In genomic region chr11:107265591-107265990, GRCh38 we compare ENCODE assay signal across 28 cellular contexts.
"Had no signal": no experiment of that assay in that cellular context is flagged by ENCODE, and none has a peak within 500 bp of the region (broad histone marks: within the 10 kb centered on the region; RNA-seq: fewer than 3 reads in every experiment).

No MANE protein-coding gene starts in this region.

- H2AFZ ChIP-seq: hepatocyte, neural progenitor cell, parathyroid adenoma had no signal

- H3K36me3 ChIP-seq: heart right ventricle, left lung, lower lobe of right lung, neural progenitor cell, neutrophil, right atrium auricular region, right lobe of liver, tibial nerve, vagina had no signal

- H3K9me3 Mint-ChIP-seq: naive B cell; nephron progenitor cell; neural progenitor cell; stimulated activated naive CD8-positive, alpha-beta T cell treated with anti-CD3 and anti-CD28 coated beads, Interleukin-15, Interleukin-2, amounts not matched to agents 100 ng/mL and 50 ng/mL, for 24 hours; type B pancreatic cell had no signal

- H3K27ac ChIP-seq: heart right ventricle, hepatocyte, left lung, lower lobe of right lung, neural progenitor cell, neutrophil, parathyroid adenoma, psoas muscle, right atrium auricular region, right lobe of liver, tibial nerve, vagina had no signal

- H3K4me3 Mint-ChIP-seq: naive B cell; natural killer cell; nephron progenitor cell; neural progenitor cell; stimulated activated naive CD8-positive, alpha-beta T cell treated with anti-CD3 and anti-CD28 coated beads, Interleukin-15, Interleukin-2, amounts not matched to agents 100 ng/mL and 50 ng/mL, for 24 hours; type B pancreatic cell had no signal

- H3K36me3 Mint-ChIP-seq: naive B cell, natural killer cell, neural progenitor cell, type B pancreatic cell had no signal

- ATAC-seq: heart right ventricle, left colon, left lung, lower lobe of right lung, natural killer cell, psoas muscle, right lobe of liver had no signal

- DNase-seq: heart right ventricle; kidney; left colon; left lung; lower lobe of right lung; mammary epithelial cell; mesenchymal stem cell; naive B cell; natural killer cell; nephron progenitor cell; occipital lobe; psoas muscle; right lobe of liver; stimulated activated CD4-positive, alpha-beta T cell treated with anti-CD3 and anti-CD28 coated beads, Interleukin-12 subunit alpha, Interleukin-12 subunit beta, amount 100 ng/mL, for 4 hours; stimulated activated CD4-positive, alpha-beta T cell treated with anti-CD3 and anti-CD28 coated beads, Interleukin-15, amount 100 ng/mL, for 24 hours; stimulated activated CD4-positive, alpha-beta T cell treated with anti-CD3 and anti-CD28 coated beads, Interleukin-2, amount 100 ng/mL, for 24 hours; stimulated activated CD4-positive, alpha-beta T cell treated with anti-CD3 and anti-CD28 coated beads, Interleukin-4, amount 100 ng/mL, for 1 hour; stimulated activated naive CD4-positive, alpha-beta T cell had no signal

- H3K4me1 Mint-ChIP-seq: naive B cell, natural killer cell, neural progenitor cell had no signal

- H3K9me3 ChIP-seq: heart right ventricle, left lung, lower lobe of right lung, neutrophil, psoas muscle, right atrium auricular region, right lobe of liver, tibial nerve, vagina had no signal

- H3K4me3 ChIP-seq: heart right ventricle, hepatocyte, left lung, lower lobe of right lung, neural progenitor cell, psoas muscle, right atrium auricular region, right lobe of liver, smooth muscle cell, tibial nerve, vagina had no signal

- H3K27me3 Mint-ChIP-seq: stimulated activated naive CD8-positive, alpha-beta T cell treated with anti-CD3 and anti-CD28 coated beads, Interleukin-15, Interleukin-2, amounts not matched to agents 100 ng/mL and 50 ng/mL, for 24 hours had no signal

- H3K79me2 ChIP-seq: hepatocyte, parathyroid adenoma had no signal

- H3K4me1 ChIP-seq: heart right ventricle, left lung, lower lobe of right lung, parathyroid adenoma, psoas muscle, right atrium auricular region, right lobe of liver, tibial nerve, vagina had no signal

- H3K27ac Mint-ChIP-seq: natural killer cell; nephron progenitor cell; neural progenitor cell; stimulated activated naive CD8-positive, alpha-beta T cell treated with anti-CD3 and anti-CD28 coated beads, Interleukin-15, Interleukin-2, amounts not matched to agents 100 ng/mL and 50 ng/mL, for 24 hours; type B pancreatic cell had no signal

- H3K9ac ChIP-seq: neural progenitor cell, parathyroid adenoma had no signal

- H3K4me2 ChIP-seq: hepatocyte, neural progenitor cell, smooth muscle cell had no signal

- H3K27me3 ChIP-seq: heart right ventricle, hepatocyte, left lung, neural progenitor cell, neutrophil, right atrium auricular region, right lobe of liver, tibial nerve, vagina had no signal
